ENCODE assay signal across 17 cellular contexts in the genomic region with DNA sequence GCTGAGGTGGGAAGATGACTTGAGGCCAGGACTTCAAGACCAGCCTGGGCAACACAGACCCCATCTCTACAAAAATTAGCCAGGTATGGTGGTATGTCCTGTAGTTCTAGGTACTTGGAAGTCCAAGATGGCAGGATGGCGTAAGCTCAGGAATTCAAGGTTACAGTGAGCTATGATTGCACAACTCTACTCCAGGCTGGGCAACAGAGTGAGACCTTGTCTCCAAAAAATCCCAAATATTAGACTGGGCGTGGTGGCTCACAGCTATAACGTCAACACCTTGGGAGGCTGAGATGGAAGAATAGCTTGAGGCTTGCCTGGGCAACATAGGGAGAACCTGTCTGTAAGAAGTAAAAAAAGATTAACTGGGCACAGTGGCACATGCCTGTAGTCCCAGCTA.
"Had no signal": no experiment of that assay in that cellular context is flagged by ENCODE, and none has a peak within 500 bp of the region (broad histone marks: within the 10 kb centered on the region; RNA-seq: fewer than 3 reads in every experiment).

No MANE protein-coding gene starts in this region.

- H3K27me3 Mint-ChIP-seq: naive thymus-derived CD4-positive, alpha-beta T cell had no signal

- H3K4me3 ChIP-seq: colonic mucosa, right atrium auricular region, thyroid gland, upper lobe of left lung, vagina had no signal

- H3K9me3 ChIP-seq: colonic mucosa, right atrium auricular region, thyroid gland, upper lobe of left lung, vagina had no signal

- H3K4me1 ChIP-seq: colonic mucosa, right atrium auricular region, thyroid gland, upper lobe of left lung, vagina had no signal

- H3K36me3 ChIP-seq: colonic mucosa had no signal

- H3K4me1 Mint-ChIP-seq: endodermal cell, neural crest cell had no signal

- H3K27ac ChIP-seq: colonic mucosa, right atrium auricular region, thyroid gland, upper lobe of left lung, vagina had no signal

- H3K4me3 Mint-ChIP-seq: endodermal cell; naive thymus-derived CD4-positive, alpha-beta T cell; neural crest cell had no signal

- H3K27ac Mint-ChIP-seq: endodermal cell had no signal

- H3K27me3 ChIP-seq: colonic mucosa, right atrium auricular region, thyroid gland, upper lobe of left lung, vagina had no signal

- H3K9me3 Mint-ChIP-seq: endodermal cell; naive thymus-derived CD4-positive, alpha-beta T cell; neural crest cell had no signal

- DNase-seq: colonic mucosa; dermis blood vessel endothelial cell; effector CD4-positive, alpha-beta T cell; endodermal cell; foreskin melanocyte; head of caudate nucleus; hippocampal formation; naive thymus-derived CD4-positive, alpha-beta T cell; posterior cingulate gyrus; small intestine; stimulated activated CD4-positive, alpha-beta T cell treated with anti-CD3 and anti-CD28 coated beads, Interleukin-2, amount 100 ng/mL, for 48 hours; stimulated activated naive CD4-positive, alpha-beta T cell treated with Interleukin-2 at 50 U/mL for 16 hours; thyroid gland; upper lobe of left lung had no signal
